9 cellular contexts compared by ENCODE assay signal in genomic region chr13:48265217-48265815, GRCh38. TPM values are rescaled to one million over a fixed set of nuclear protein-coding genes. Genes with fewer than 3 reads are reported as not detected.
A peak's percentile ranks its signal among the peaks of the same experiment; 100 is the strongest.
DNase-seq lines count a peak whose midpoint lies in the region; ATAC-seq and TF ChIP-seq lines count a peak whose summit lies in the region.
"Had no signal": no experiment of that assay in that cellular context is flagged by ENCODE, and none has a peak within 500 bp of the region (broad histone marks: within the 10 kb centered on the region; RNA-seq: fewer than 3 reads in every experiment).

No MANE protein-coding gene starts in this region.

- peak overlapping the region; percentile 61 for H3K4me2 ChIP-seq in Loucy (ENCODE audit: low read depth, low read length, poor library complexity, severe bottlenecking)

- peak in 1 of 3 donors; percentile 22 for DNase-seq in CD4-positive, CD25-positive, alpha-beta regulatory T cell
- peak; percentile 7 for DNase-seq in GM20000 (ENCODE audit: low spot score)
- DNase-seq in effector memory CD8-positive, alpha-beta T cell, result no peak
- DNase-seq in glutamatergic neuron, result no peak
- no peak for DNase-seq in T-helper 9 cell
- no peak for DNase-seq in NCI-H1694 treated with DMSO at 0.1 percent for 48 hours (lab: John Stamatoyannopoulos, UW)
- DNase-seq: upper lobe of left lung had no signal

- H3K27ac Mint-ChIP-seq in CD4-positive, CD25-positive, alpha-beta regulatory T cell, result peak overlapping the region; percentile 82 to 84 (median 83)
- H3K27ac Mint-ChIP-seq in effector memory CD8-positive, alpha-beta T cell, result peak overlapping the region; percentile 67 to 74
- H3K27ac Mint-ChIP-seq in glutamatergic neuron (ENCODE audit: unreplicated experiment), result no peak overlapping the region

- no peaks in the 10 kb centered on the region for H4K20me1 ChIP-seq in Loucy (ENCODE audit: insufficient read depth, low read length, poor library complexity, severe bottlenecking)

- ATAC-seq in CD4-positive, CD25-positive, alpha-beta regulatory T cell (ENCODE audit: low read depth in 2 of 2), result peak in 1 of 2 donors; percentile 37
- ATAC-seq in effector memory CD8-positive, alpha-beta T cell (replicated peaks), result peak; percentile 80
- ATAC-seq in GM21737 (IDR thresholded peaks at IDR 0.05; ENCODE audit: unreplicated experiment), result no peak

- 0 out of 2 replicates have a peak, but pooled peaks cover 5% of the 10 kb centered on the region for H3F3A ChIP-seq in Loucy (ENCODE audit: low read depth)

- H3K27me3 ChIP-seq in CD4-positive, CD25-positive, alpha-beta regulatory T cell (ENCODE audit: control insufficient read depth, insufficient read depth, low read length), result no peaks in the 10 kb centered on the region
- H3K27me3 ChIP-seq in Loucy (ENCODE audit: insufficient read depth, low read length, poor library complexity, severe bottlenecking), result no peaks in the 10 kb centered on the region
- H3K27me3 ChIP-seq: upper lobe of left lung had no signal

- H2AFZ ChIP-seq in Loucy (ENCODE audit: low read length), result no peak overlapping the region

- no peaks in the 10 kb centered on the region for H3K9me2 ChIP-seq in Loucy (replicated peaks; ENCODE audit: low read depth, low read length)

- no peaks in the 10 kb centered on the region for H3K9me3 Mint-ChIP-seq in CD4-positive, CD25-positive, alpha-beta regulatory T cell
- no peaks in the 10 kb centered on the region for H3K9me3 Mint-ChIP-seq in effector memory CD8-positive, alpha-beta T cell
- H3K9me3 Mint-ChIP-seq in glutamatergic neuron (ENCODE audit: unreplicated experiment), result no peaks in the 10 kb centered on the region

- no peaks in the 10 kb centered on the region for H3K9me3 ChIP-seq in CD4-positive, CD25-positive, alpha-beta regulatory T cell (ENCODE audit: control insufficient read depth in 2 of 2, low read length in 2 of 2)
- no peaks in the 10 kb centered on the region for H3K9me3 ChIP-seq in Loucy (ENCODE audit: insufficient read depth, low read depth, low read length)
- H3K9me3 ChIP-seq: upper lobe of left lung had no signal

- H3K79me2 ChIP-seq in Loucy (ENCODE audit: insufficient read depth, low read length), result no peaks in the 10 kb centered on the region

- H3K4me3 ChIP-seq in CD4-positive, CD25-positive, alpha-beta regulatory T cell (ENCODE audit: low read depth, low read length), result no peak overlapping the region
- H3K4me3 ChIP-seq in Loucy (ENCODE audit: low read length, poor library complexity, severe bottlenecking), result peak overlapping the region; percentile 50
- H3K4me3 ChIP-seq: upper lobe of left lung had no signal

- no peaks in the 10 kb centered on the region for H3K27me3 Mint-ChIP-seq in CD4-positive, CD25-positive, alpha-beta regulatory T cell
- no peaks in the 10 kb centered on the region for H3K27me3 Mint-ChIP-seq in effector memory CD8-positive, alpha-beta T cell
- no peaks in the 10 kb centered on the region for H3K27me3 Mint-ChIP-seq in glutamatergic neuron (ENCODE audit: unreplicated experiment)

- no peak for TF ChIP-seq CTCF in GM20000 (IDR thresholded peaks at IDR 0.05; ENCODE audit: extremely low read depth, missing control alignments)
- TF ChIP-seq CTCF in Loucy (conservative IDR thresholded peaks at IDR 0.05; ENCODE audit: low read length), result no peak
- no peak for TF ChIP-seq CTCF in glutamatergic neuron (IDR thresholded peaks at IDR 0.05; ENCODE audit: partially characterized antibody, unreplicated experiment)

- H3K36me3 ChIP-seq in CD4-positive, CD25-positive, alpha-beta regulatory T cell (ENCODE audit: control insufficient read depth, insufficient read depth, low read length), result peaks cover 43% of the 10 kb centered on the region
- H3K36me3 ChIP-seq in Loucy (ENCODE audit: insufficient read depth, low read length), result peaks cover 29% of the 10 kb centered on the region

- H3K4me1 ChIP-seq in CD4-positive, CD25-positive, alpha-beta regulatory T cell (ENCODE audit: control insufficient read depth, insufficient read depth, low read length, poor library complexity, severe bottlenecking), result no peaks in the 10 kb centered on the region
- H3K4me1 ChIP-seq in Loucy (ENCODE audit: insufficient read depth, low read length, poor library complexity, severe bottlenecking), result peaks cover 20% of the 10 kb centered on the region

- peaks cover 34 to 55% (median 50%) of the 10 kb centered on the region in 4 donors for H3K4me1 Mint-ChIP-seq in CD4-positive, CD25-positive, alpha-beta regulatory T cell
- peaks cover 33 to 39% of the 10 kb centered on the region in 2 donors for H3K4me1 Mint-ChIP-seq in effector memory CD8-positive, alpha-beta T cell (ENCODE audit: low read depth in 2 of 2)
- no peaks in the 10 kb centered on the region for H3K4me1 Mint-ChIP-seq in glutamatergic neuron (ENCODE audit: low read depth, unreplicated experiment)

- no peak overlapping the region for H3K27ac ChIP-seq in CD4-positive, CD25-positive, alpha-beta regulatory T cell (ENCODE audit: insufficient read depth, low read length, poor library complexity, severe bottlenecking)
- H3K27ac ChIP-seq: upper lobe of left lung had no signal

- H3K4me3 Mint-ChIP-seq in CD4-positive, CD25-positive, alpha-beta regulatory T cell, result peak overlapping the region in 1 of 4 donors; percentile 5
- H3K4me3 Mint-ChIP-seq in effector memory CD8-positive, alpha-beta T cell, result peak overlapping the region; percentile 2 to 17
- no peak overlapping the region for H3K4me3 Mint-ChIP-seq in glutamatergic neuron (ENCODE audit: unreplicated experiment)

- peak overlapping the region; percentile 42 for H3K9ac ChIP-seq in Loucy (ENCODE audit: low read depth, low read length, poor library complexity, severe bottlenecking)

- H3K36me3 Mint-ChIP-seq in CD4-positive, CD25-positive, alpha-beta regulatory T cell, result peaks cover 53% of the 10 kb centered on the region
- peaks cover 43% of the 10 kb centered on the region for H3K36me3 Mint-ChIP-seq in effector memory CD8-positive, alpha-beta T cell (ENCODE audit: insufficient read depth)
- H3K36me3 Mint-ChIP-seq in glutamatergic neuron (ENCODE audit: unreplicated experiment), result no peaks in the 10 kb centered on the region

RNA-seq across cellular contexts. Expression of gene ITM2B, which starts 32.3 kb away (rescaled TPM):
- 324 TPM for total RNA-seq in CD4-positive, CD25-positive, alpha-beta regulatory T cell
- polyA plus RNA-seq in CD4-positive, CD25-positive, alpha-beta regulatory T cell, result 1,000 to 10,000 TPM; 1,031 to 1,148 (median 1,078) TPM
- 236 TPM for total RNA-seq in glutamatergic neuron (ENCODE audit: unreplicated experiment)

RNA-seq across cellular contexts. Expression of gene RB1, which starts 38.2 kb away (rescaled TPM):
- total RNA-seq in CD4-positive, CD25-positive, alpha-beta regulatory T cell, result 23.1 TPM
- polyA plus RNA-seq in CD4-positive, CD25-positive, alpha-beta regulatory T cell, result 10 to 100 TPM; 18.8 to 24.6 (median 22.9) TPM
- total RNA-seq in glutamatergic neuron (ENCODE audit: unreplicated experiment), result 50.3 TPM
